ENCODE assay signal across 18 cellular contexts in genomic region chr5:123440456-123440855, GRCh38. TPM values are rescaled to one million over a fixed set of nuclear protein-coding genes. Genes with fewer than 3 reads are reported as not detected.
DNase-seq lines count a peak whose midpoint lies in the region; ATAC-seq, FAIRE-seq and TF ChIP-seq lines count a peak whose summit lies in the region.
"Had no signal": no experiment of that assay in that cellular context is flagged by ENCODE, and none has a peak within 500 bp of the region (broad histone marks: within the 10 kb centered on the region; RNA-seq: fewer than 3 reads in every experiment).

No MANE protein-coding gene starts in this region.

- no peak for TF ChIP-seq EP300 in transverse colon (IDR thresholded peaks at IDR 0.05; ENCODE audit: low read depth)

- H3K4me1 ChIP-seq in transverse colon (peaks cover 0 to 24% (median 12%) of the 10 kb centered on the region in 4 donors), aorta (ENCODE audit: control insufficient read depth in 1 of 2, insufficient read depth in 2 of 2, low read length in 2 of 2) (no peaks in the 10 kb centered on the region)
- H3K4me1 ChIP-seq: A549, Caco-2 had no signal

- peak overlapping the region; percentile 71 for H3K27ac Mint-ChIP-seq in activated T-helper 17 cell treated with anti-CD3 and anti-CD28 coated beads, Interleukin-2, amount 50 U/mL, for 72 hours
- H3K27ac Mint-ChIP-seq: CD4-positive, alpha-beta T cell had no signal

- no peak for ATAC-seq in activated T-helper 17 cell treated with anti-CD3 and anti-CD28 coated beads, Interleukin-2, amount 50 U/mL, for 72 hours (replicated peaks)
- ATAC-seq in stimulated activated naive CD8-positive, alpha-beta T cell treated with anti-CD3 and anti-CD28 coated beads, Interleukin-15, Interleukin-2, amounts not matched to agents 100 U/mL and 50 U/mL, for 24 hours, result no peak
- ATAC-seq in aorta (ENCODE audit: low FRiP score), result no peak
- ATAC-seq: A549, HCT116, HepG2 had no signal

- peaks cover 15% of the 10 kb centered on the region for H3K4me1 Mint-ChIP-seq in activated T-helper 17 cell treated with anti-CD3 and anti-CD28 coated beads, Interleukin-2, amount 50 U/mL, for 72 hours

- peak overlapping the region; percentile 59 for H3K4me3 Mint-ChIP-seq in activated T-helper 17 cell treated with anti-CD3 and anti-CD28 coated beads, Interleukin-2, amount 50 U/mL, for 72 hours
- H3K4me3 Mint-ChIP-seq: CD4-positive, alpha-beta T cell had no signal

- DNase-seq in EL, result peak; percentile 38
- no peak for DNase-seq in transverse colon
- DNase-seq in stimulated activated naive CD8-positive, alpha-beta T cell treated with anti-CD3 and anti-CD28 coated beads, Interleukin-15, Interleukin-2, amounts not matched to agents 100 U/mL and 50 U/mL, for 24 hours, result no peak
- DNase-seq in aorta, result no peak
- no peak for DNase-seq in NCI-H1417 (lab: John Stamatoyannopoulos, UW)
- DNase-seq: AML-193; Caco-2; CD4-positive, alpha-beta T cell; GOT3; H7; KG1 had no signal

- H3K4me3 ChIP-seq in transverse colon (no peak overlapping the region), aorta (ENCODE audit: low read length in 2 of 2) (no peak overlapping the region)
- H3K4me3 ChIP-seq: A549 had no signal

- peak; percentile 17 for FAIRE-seq in G401.6 (lab: Jason Lieb, UNC)
- FAIRE-seq: A549, GM19239, HepG2 had no signal

- H3K36me3 ChIP-seq in transverse colon, result no peaks in the 10 kb centered on the region
- no peaks in the 10 kb centered on the region for H3K36me3 ChIP-seq in aorta (ENCODE audit: control insufficient read depth in 1 of 2, insufficient read depth in 2 of 2, low read length in 1 of 2)

- intact Hi-C loops in transverse colon (cut with DNase I; ENCODE audit: low total_unique reads) (no loop called here), aorta (cut with DNase I) (no loop called here)

- H3K27ac ChIP-seq in transverse colon (peak overlapping the region; percentile 51 to 87 (median 70)), aorta (ENCODE audit: low read depth in 1 of 2, low read length in 2 of 2) (no peak overlapping the region)
- H3K27ac ChIP-seq: A549, C4-2B had no signal

- H3K9me3 ChIP-seq in transverse colon (no peaks in the 10 kb centered on the region), aorta (ENCODE audit: control insufficient read depth, low read length) (no peaks in the 10 kb centered on the region)
- H3K9me3 ChIP-seq: A549, Caco-2 had no signal

- H3K36me3 Mint-ChIP-seq in activated T-helper 17 cell treated with anti-CD3 and anti-CD28 coated beads, Interleukin-2, amount 50 U/mL, for 72 hours (ENCODE audit: low read depth), result no peaks in the 10 kb centered on the region

- H3K27me3 ChIP-seq in transverse colon (no peaks in the 10 kb centered on the region), aorta (ENCODE audit: control insufficient read depth in 1 of 2, insufficient read depth in 2 of 2, low read length in 1 of 2) (no peaks in the 10 kb centered on the region)

- no peak for TF ChIP-seq CTCF in transverse colon (IDR thresholded peaks at IDR 0.05)

- TF ChIP-seq POLR2A in transverse colon (IDR thresholded peaks at IDR 0.05), result no peak

- H3K27me3 Mint-ChIP-seq in activated T-helper 17 cell treated with anti-CD3 and anti-CD28 coated beads, Interleukin-2, amount 50 U/mL, for 72 hours, result peaks cover 3% of the 10 kb centered on the region
- H3K27me3 Mint-ChIP-seq: CD4-positive, alpha-beta T cell had no signal

- in situ Hi-C loops in transverse colon (cut with MboI; ENCODE audit: low pct_ligation_motif_present in 1 of 4, low pct_unique_long_range_greater_than_20kb in 1 of 4, low sequenced_read_pairs in 3 of 4), result no loop called here

- no peaks in the 10 kb centered on the region for H3K9me3 Mint-ChIP-seq in activated T-helper 17 cell treated with anti-CD3 and anti-CD28 coated beads, Interleukin-2, amount 50 U/mL, for 72 hours
- H3K9me3 Mint-ChIP-seq: CD4-positive, alpha-beta T cell had no signal

RNA-seq across cellular contexts. Expression of gene CEP120, which starts 17.3 kb away (rescaled TPM):
- total RNA-seq in activated T-helper 17 cell treated with anti-CD3 and anti-CD28 coated beads, Interleukin-2, amount 50 U/mL, for 72 hours, result 10 to 100 TPM; 20.3 to 34.5 TPM
- total RNA-seq in transverse colon (10 to 100 TPM in 3 of 4 donors, 1 to 10 TPM in 1; 7.6 to 24.3 (median 18.2) TPM), aorta (10 to 100 TPM; 19.4 to 24.2 TPM)
- polyA plus RNA-seq in aorta, result 10 to 100 TPM in 1 of 2 donors, 1 to 10 TPM in 1; 7.1 to 10.5 TPM

Comparison
In these comparisons a context has a peak if more than half of its experiments do, and no peak if none do; other contexts are left out.
1. H3K27ac ChIP-seq: peak in transverse colon (4 of 4); none in aorta (0 of 2).